In the genomic region with DNA sequence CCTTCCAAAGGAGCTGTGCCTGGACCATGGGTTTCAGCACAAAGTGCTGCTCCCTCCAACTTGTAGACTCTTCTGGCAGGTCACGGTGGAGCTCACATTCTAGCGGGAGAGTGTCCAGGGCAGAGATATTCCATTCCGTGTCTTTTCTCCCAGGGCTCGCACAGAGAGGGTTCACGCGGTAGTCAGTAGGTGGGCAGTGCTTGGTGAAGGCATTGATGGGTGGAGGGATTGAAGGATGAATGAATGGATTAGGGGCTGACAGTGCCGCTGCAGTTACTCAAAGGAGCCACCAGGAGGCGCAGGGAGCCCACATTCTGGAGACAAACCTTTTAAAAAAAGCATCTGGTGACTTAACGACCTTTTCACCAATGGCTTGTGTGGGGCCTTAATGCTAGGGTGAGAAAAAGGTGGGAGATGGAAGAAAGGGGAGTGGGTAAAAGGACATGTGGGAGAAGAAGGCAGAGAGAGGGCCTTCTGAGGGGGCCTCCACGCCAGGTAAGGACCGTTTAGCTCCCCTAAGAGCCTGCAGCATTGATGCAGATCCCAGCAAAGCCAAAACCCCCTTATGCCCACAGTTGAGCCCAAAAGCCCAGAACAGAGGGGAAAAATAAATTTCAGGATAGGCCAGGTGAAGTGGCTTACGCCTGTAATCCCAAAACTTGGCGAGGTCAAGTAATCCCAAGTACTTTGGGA, we compare ENCODE assay signal across 8 cellular contexts. TPM values are rescaled to one million over a fixed set of nuclear protein-coding genes. Genes with fewer than 3 reads are reported as not detected.
DNase-seq lines count a peak whose midpoint lies in the region; ATAC-seq, FAIRE-seq and TF ChIP-seq lines count a peak whose summit lies in the region.

No MANE protein-coding gene starts in this region.

- H3K27me3 ChIP-seq in astrocyte (ENCODE audit: insufficient read depth, low read length) = no peaks in the 10 kb centered on the region

- no peaks in the 10 kb centered on the region for H3K9me3 ChIP-seq in astrocyte (ENCODE audit: insufficient read depth, low read depth, low read length)

- H3K4me1 Mint-ChIP-seq in T-helper 2 cell treated with Interferon-gamma antibody and Interleukin-4, amounts not matched to agents 5 μg/mL and 100 μg/mL, for 36 hours (ENCODE audit: low read depth) = no peaks in the 10 kb centered on the region
- no peaks in the 10 kb centered on the region for H3K4me1 Mint-ChIP-seq in astrocyte (ENCODE audit: low read depth, unreplicated experiment)

- H3K36me3 Mint-ChIP-seq in T-helper 2 cell treated with Interferon-gamma antibody and Interleukin-4, amounts not matched to agents 5 μg/mL and 100 μg/mL, for 36 hours (ENCODE audit: low read depth) = no peaks in the 10 kb centered on the region
- no peaks in the 10 kb centered on the region for H3K36me3 Mint-ChIP-seq in astrocyte (ENCODE audit: low read depth, unreplicated experiment)

- no peak overlapping the region for H3K27ac ChIP-seq in astrocyte (ENCODE audit: low read depth, low read length)

- H3K4me3 Mint-ChIP-seq in T-helper 2 cell treated with Interferon-gamma antibody and Interleukin-4, amounts not matched to agents 5 μg/mL and 100 μg/mL, for 36 hours = no peak overlapping the region
- H3K4me3 Mint-ChIP-seq in astrocyte (ENCODE audit: unreplicated experiment) = no peak overlapping the region

- H3K9ac ChIP-seq in astrocyte (ENCODE audit: low read length) = no peak overlapping the region

- H3K9me3 Mint-ChIP-seq in T-helper 2 cell treated with Interferon-gamma antibody and Interleukin-4, amounts not matched to agents 5 μg/mL and 100 μg/mL, for 36 hours = no peaks in the 10 kb centered on the region
- peaks cover 6% of the 10 kb centered on the region for H3K9me3 Mint-ChIP-seq in astrocyte (ENCODE audit: unreplicated experiment)

- no peak for ATAC-seq in GM19328 (IDR thresholded peaks at IDR 0.05; ENCODE audit: unreplicated experiment)

- H3K4me3 ChIP-seq in GM12865 (ENCODE audit: low read depth, low read length) = no peak overlapping the region
- H3K4me3 ChIP-seq in astrocyte (ENCODE audit: insufficient read depth, low read depth, low read length) = no peak overlapping the region

- TF ChIP-seq CTCF in GM12865 (IDR thresholded peaks at IDR 0.05; ENCODE audit: insufficient read depth, low read depth, low read length, missing control alignments) (peak; percentile 98), astrocyte (IDR thresholded peaks at IDR 0.05; ENCODE audit: insufficient read depth, low read depth, low read length) (peak; percentile 91)

- DNase-seq in GM12865 (ENCODE audit: low read depth) (peak; percentile 68), NCI-H146 (lab: John Stamatoyannopoulos, UW) (peak; percentile 66), astrocyte (ENCODE audit: low read depth) (peak; percentile 18), iPS DF 19.7 (ENCODE audit: low read depth, low spot score) (peak; percentile 59), putamen (ENCODE audit: low spot score) (no peak)
- peak; percentile 55 for DNase-seq in T-helper 2 cell treated with Interferon-gamma antibody and Interleukin-4, amounts not matched to agents 5 μg/mL and 100 μg/mL, for 36 hours (ENCODE audit: low spot score)
- peak; percentile 59 for DNase-seq in stimulated activated CD4-positive, alpha-beta T cell treated with anti-CD3 and anti-CD28 coated beads, Interleukin-12 subunit alpha, Interleukin-12 subunit beta, amount 100 ng/mL, for 4 hours

- H3K36me3 ChIP-seq in astrocyte (ENCODE audit: insufficient read depth, low read length) = no peaks in the 10 kb centered on the region

- no peaks in the 10 kb centered on the region for H3K79me2 ChIP-seq in astrocyte (ENCODE audit: insufficient read depth, low read length)

- no peaks in the 10 kb centered on the region for H3K4me1 ChIP-seq in astrocyte (ENCODE audit: insufficient read depth, low read length)

- H3K27me3 Mint-ChIP-seq in T-helper 2 cell treated with Interferon-gamma antibody and Interleukin-4, amounts not matched to agents 5 μg/mL and 100 μg/mL, for 36 hours (ENCODE audit: low read depth) = peaks cover 5% of the 10 kb centered on the region
- H3K27me3 Mint-ChIP-seq in astrocyte (ENCODE audit: low read depth, unreplicated experiment) = peaks cover 27% of the 10 kb centered on the region

- H4K20me1 ChIP-seq in astrocyte (ENCODE audit: insufficient read depth, low read length) = no peaks in the 10 kb centered on the region

- peak; percentile 63 for FAIRE-seq in astrocyte (lab: Jason Lieb, UNC)

- H2AFZ ChIP-seq in astrocyte (ENCODE audit: low read depth, low read length) = no peak overlapping the region

- H3K4me2 ChIP-seq in astrocyte (ENCODE audit: low read length) = no peak overlapping the region

- H3K27ac Mint-ChIP-seq in T-helper 2 cell treated with Interferon-gamma antibody and Interleukin-4, amounts not matched to agents 5 μg/mL and 100 μg/mL, for 36 hours = no peak overlapping the region
- H3K27ac Mint-ChIP-seq in astrocyte (ENCODE audit: unreplicated experiment) = no peak overlapping the region

RNA-seq across cellular contexts. Expression of gene FAM110A, which starts 17.5 kb away (rescaled TPM):
- total RNA-seq in astrocyte = 1.2 and 1.4 TPM in 2 replicates

RNA-seq across cellular contexts. Expression of gene SLC52A3, which starts 47.8 kb away (rescaled TPM):
- 0.09 TPM in 1 of 2 replicates, not detected in the other for total RNA-seq in astrocyte
